29 cellular contexts compared by ENCODE assay signal in genomic region chr21:21195417-21195816, GRCh38.
"Had no signal": no experiment of that assay in that cellular context is flagged by ENCODE, and none has a peak within 500 bp of the region (broad histone marks: within the 10 kb centered on the region; RNA-seq: fewer than 3 reads in every experiment).

No MANE protein-coding gene starts in this region.

- H3K4me1 Mint-ChIP-seq: endodermal cell; nephron progenitor cell; stimulated activated memory B cell treated with anti-CD40 and anti-IgM and Interleukin-4, amounts not matched to agents 10 μg/mL and 1 μg/mL and 100 μg/mL, for 72 hours had no signal

- H3K36me3 ChIP-seq: gastroesophageal sphincter, heart left ventricle, right atrium auricular region, sigmoid colon, thoracic aorta, tibial nerve, upper lobe of left lung had no signal

- H3K9ac ChIP-seq: parathyroid adenoma had no signal

- H3K36me3 Mint-ChIP-seq: memory B cell; naive B cell; stimulated activated memory B cell treated with anti-CD40 and anti-IgM and Interleukin-4, amounts not matched to agents 10 μg/mL and 1 μg/mL and 100 μg/mL, for 72 hours had no signal

- H3K4me3 Mint-ChIP-seq: dendritic cell treated with granulocyte-macrophage colony-stimulating factor and Interleukin-4, amounts not matched to agents 40 ng/mL and 50 ng/mL, for 4 days; endodermal cell; memory B cell; naive B cell; nephron progenitor cell; stimulated activated memory B cell treated with anti-CD40 and anti-IgM and Interleukin-4, amounts not matched to agents 10 μg/mL and 1 μg/mL and 100 μg/mL, for 72 hours had no signal

- H3K27me3 ChIP-seq: gastroesophageal sphincter, heart left ventricle, hepatocyte, right atrium auricular region, sigmoid colon, tibial nerve, upper lobe of left lung had no signal

- H3K4me1 ChIP-seq: parathyroid adenoma, right atrium auricular region, upper lobe of left lung had no signal

- ATAC-seq: esophagus mucosa; gastroesophageal sphincter; heart left ventricle; left lobe of liver; mucosa of descending colon; stimulated activated naive CD8-positive, alpha-beta T cell treated with anti-CD3 and anti-CD28 coated beads, Interleukin-15, Interleukin-2, amounts not matched to agents 100 U/mL and 50 U/mL, for 24 hours had no signal

- H3K27ac Mint-ChIP-seq: dendritic cell treated with granulocyte-macrophage colony-stimulating factor and Interleukin-4, amounts not matched to agents 40 ng/mL and 50 ng/mL, for 4 days; endodermal cell; memory B cell; naive B cell; nephron progenitor cell; progenitor cell of endocrine pancreas; stimulated activated memory B cell treated with anti-CD40 and anti-IgM and Interleukin-4, amounts not matched to agents 10 μg/mL and 1 μg/mL and 100 μg/mL, for 72 hours had no signal

- H2AFZ ChIP-seq: hepatocyte, parathyroid adenoma had no signal

- H3K4me3 ChIP-seq: gastroesophageal sphincter, heart left ventricle, hepatocyte, lung, mucosa of descending colon, right atrium auricular region, sigmoid colon, thoracic aorta, tibial nerve, upper lobe of left lung had no signal

- H3K27ac ChIP-seq: epithelial cell of prostate, gastroesophageal sphincter, heart left ventricle, hepatocyte, parathyroid adenoma, right atrium auricular region, thoracic aorta, tibial nerve, upper lobe of left lung had no signal

- H3K9me3 Mint-ChIP-seq: dendritic cell treated with granulocyte-macrophage colony-stimulating factor and Interleukin-4, amounts not matched to agents 40 ng/mL and 50 ng/mL, for 4 days; endodermal cell; memory B cell; naive B cell; nephron progenitor cell; stimulated activated memory B cell treated with anti-CD40 and anti-IgM and Interleukin-4, amounts not matched to agents 10 μg/mL and 1 μg/mL and 100 μg/mL, for 72 hours had no signal

- DNase-seq: effector CD8-positive, alpha-beta T cell; endodermal cell; foreskin fibroblast; heart left ventricle; kidney; mucosa of descending colon; naive B cell; nephron progenitor cell; occipital lobe; sigmoid colon; stimulated activated CD4-positive, alpha-beta T cell treated with anti-CD3 and anti-CD28 coated beads, Interleukin-2, amount 100 ng/mL, for 24 hours; stimulated activated CD4-positive, alpha-beta T cell treated with anti-CD3 and anti-CD28 coated beads, Interleukin-4, amount 100 ng/mL, for 4 hours; stimulated activated naive CD8-positive, alpha-beta T cell treated with anti-CD3 and anti-CD28 coated beads, Interleukin-15, Interleukin-2, amounts not matched to agents 100 U/mL and 50 U/mL, for 24 hours; substantia nigra; upper lobe of left lung had no signal

- H3K9me3 ChIP-seq: gastroesophageal sphincter, heart left ventricle, mucosa of descending colon, right atrium auricular region, thoracic aorta, tibial nerve, upper lobe of left lung had no signal

- H3K4me2 ChIP-seq: hepatocyte had no signal

- H3K79me2 ChIP-seq: hepatocyte, parathyroid adenoma had no signal

- H3K27me3 Mint-ChIP-seq: memory B cell; naive B cell; progenitor cell of endocrine pancreas; stimulated activated memory B cell treated with anti-CD40 and anti-IgM and Interleukin-4, amounts not matched to agents 10 μg/mL and 1 μg/mL and 100 μg/mL, for 72 hours had no signal
